ENCODE assay signal across 9 cellular contexts in genomic region chrX:138191998-138192397, GRCh38.
DNase-seq lines count a peak whose midpoint lies in the region; ATAC-seq and TF ChIP-seq lines count a peak whose summit lies in the region.
"Had no signal": no experiment of that assay in that cellular context is flagged by ENCODE, and none has a peak within 500 bp of the region (broad histone marks: within the 10 kb centered on the region; RNA-seq: fewer than 3 reads in every experiment).

No MANE protein-coding gene starts in this region.

- H3K36me3 Mint-ChIP-seq in progenitor cell of endocrine pancreas (ENCODE audit: insufficient read depth) = no peaks in the 10 kb centered on the region

- peaks cover 1% of the 10 kb centered on the region for H3K4me1 Mint-ChIP-seq in progenitor cell of endocrine pancreas (ENCODE audit: low read depth)
- H3K4me1 Mint-ChIP-seq: B cell had no signal

- H3K9me3 Mint-ChIP-seq in progenitor cell of endocrine pancreas (ENCODE audit: low read depth) = peaks cover 8% of the 10 kb centered on the region

- DNase-seq in NCI-H2196 (lab: John Stamatoyannopoulos, UW; ENCODE audit: unreplicated experiment) = peak; percentile 9
- DNase-seq in NCI-H2196 treated with DMSO at 0.1 percent for 48 hours (lab: John Stamatoyannopoulos, UW; ENCODE audit: unreplicated experiment) = no peak
- peak; percentile 12 for DNase-seq in M059J (ENCODE audit: low read depth)
- peak; percentile 9 to 16 for DNase-seq in dermis microvascular lymphatic vessel endothelial cell (ENCODE audit: low read depth in 2 of 2)
- DNase-seq in progenitor cell of endocrine pancreas (ENCODE audit: low spot score, unreplicated experiment) = peak; percentile 20
- DNase-seq in NCI-H1436 (lab: John Stamatoyannopoulos, UW) = no peak
- no peak for DNase-seq in putamen (ENCODE audit: low spot score)

- TF ChIP-seq CTCF in progenitor cell of endocrine pancreas (IDR thresholded peaks at IDR 0.05; ENCODE audit: unreplicated experiment) = peak; percentile 76

- no peak overlapping the region for H3K4me3 Mint-ChIP-seq in progenitor cell of endocrine pancreas (ENCODE audit: low read depth)
- H3K4me3 Mint-ChIP-seq: B cell had no signal

- H3K27ac Mint-ChIP-seq in progenitor cell of endocrine pancreas = no peak overlapping the region
- H3K27ac Mint-ChIP-seq: B cell had no signal

- no peak for ATAC-seq in HG02759 (IDR thresholded peaks at IDR 0.05; ENCODE audit: unreplicated experiment)

- H3K27me3 Mint-ChIP-seq in progenitor cell of endocrine pancreas = no peaks in the 10 kb centered on the region
- H3K27me3 Mint-ChIP-seq: B cell had no signal

Comparison
In these comparisons a context has a peak if more than half of its experiments do, and no peak if none do; other contexts are left out.
1. DNase-seq: peak in NCI-H2196 (single experiment), M059J (single experiment), dermis microvascular lymphatic vessel endothelial cell (2 of 2) and progenitor cell of endocrine pancreas (single experiment); none in NCI-H2196 treated with DMSO at 0.1 percent for 48 hours (single experiment), NCI-H1436 (single experiment) and putamen (single experiment).